ENCODE assay signal across 16 cellular contexts in the genomic region with DNA sequence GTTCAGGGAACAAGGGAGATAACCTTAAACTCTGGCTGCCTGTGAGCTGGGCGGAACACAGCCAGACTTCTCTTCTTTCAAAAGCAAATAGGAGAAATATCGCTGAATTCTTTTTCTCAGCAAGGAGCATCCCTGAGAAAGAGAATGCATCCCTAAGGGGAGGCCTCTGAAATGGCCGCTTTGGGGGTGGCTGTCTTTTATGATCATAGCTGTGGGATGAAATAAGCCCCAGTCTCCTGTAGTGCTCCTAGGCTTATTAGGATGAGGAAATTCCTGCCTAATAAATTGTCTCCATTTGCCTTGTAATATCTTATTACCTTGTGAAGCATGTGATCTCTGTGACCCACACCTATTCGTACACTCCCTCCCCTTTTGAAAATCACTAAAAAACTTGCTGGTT. TPM values are rescaled to one million over a fixed set of nuclear protein-coding genes. Genes with fewer than 3 reads are reported as not detected.
"Had no signal": no experiment of that assay in that cellular context is flagged by ENCODE, and none has a peak within 500 bp of the region (broad histone marks: within the 10 kb centered on the region; RNA-seq: fewer than 3 reads in every experiment).

No MANE protein-coding gene starts in this region.

RNA-seq across cellular contexts. Expression of gene OR2Y1, which starts 39.4 kb away (rescaled TPM):
- total RNA-seq: stomach, subcutaneous adipose tissue, suprapubic skin, temporal lobe, testis, thoracic aorta, thyroid gland, tibial nerve, transverse colon, upper lobe of left lung, upper lobe of right lung, ureter, urinary bladder, uterus, vagina had no signal
- polyA plus RNA-seq: stomach, thymus, urinary bladder had no signal
